Comparison of ENCODE assay signal across 20 cellular contexts in the genomic region with DNA sequence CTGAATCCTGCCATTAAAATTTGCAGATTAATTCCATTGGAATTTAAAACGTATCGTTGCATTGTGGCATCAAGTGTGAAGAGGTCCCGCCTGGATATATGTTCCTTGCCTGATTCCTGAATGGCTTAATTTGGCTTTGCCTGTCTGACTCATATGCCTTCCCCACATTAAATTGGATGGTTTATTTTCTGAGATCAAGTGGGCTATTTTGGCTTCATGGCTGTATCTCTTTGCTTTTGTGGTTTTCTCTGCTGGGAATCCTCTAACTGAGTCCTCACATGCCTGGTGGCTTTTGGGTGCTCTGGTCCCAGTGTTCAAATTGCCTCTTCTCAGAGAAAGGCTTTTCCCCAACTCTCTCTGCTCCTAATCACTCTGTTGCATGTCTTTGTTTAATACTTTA.
"Had no signal": no experiment of that assay in that cellular context is flagged by ENCODE, and none has a peak within 500 bp of the region (broad histone marks: within the 10 kb centered on the region; RNA-seq: fewer than 3 reads in every experiment).

No MANE protein-coding gene starts in this region.

- H3K4me3 Mint-ChIP-seq: activated CD8-positive, alpha-beta T cell treated with anti-CD3 and anti-CD28 coated beads for 36 hours; activated T-cell treated with anti-CD3 and anti-CD28 coated beads, Interleukin-2, amount 50 U/mL, for 72 hours; naive thymus-derived CD4-positive, alpha-beta T cell; stimulated activated naive B cell treated with anti-CD40 and anti-IgM and Interleukin-4, amounts not matched to agents 10 μg/mL and 1 μg/mL and 100 μg/mL, for 72 hours had no signal

- H3K36me3 Mint-ChIP-seq: naive thymus-derived CD4-positive, alpha-beta T cell; stimulated activated naive B cell treated with anti-CD40 and anti-IgM and Interleukin-4, amounts not matched to agents 10 μg/mL and 1 μg/mL and 100 μg/mL, for 72 hours had no signal

- H3K9me3 ChIP-seq: right lobe of liver, tibial nerve had no signal

- H3K27ac ChIP-seq: coronary artery, right lobe of liver, tibial nerve had no signal

- FAIRE-seq: endothelial cell of umbilical vein had no signal

- H3K4me1 ChIP-seq: right lobe of liver had no signal

- H3K4me3 ChIP-seq: coronary artery, lung, right lobe of liver, tibial nerve had no signal

- H3K27me3 ChIP-seq: right lobe of liver, tibial nerve had no signal

- H3K27me3 Mint-ChIP-seq: activated CD8-positive, alpha-beta T cell treated with anti-CD3 and anti-CD28 coated beads for 36 hours; stimulated activated naive B cell treated with anti-CD40 and anti-IgM and Interleukin-4, amounts not matched to agents 10 μg/mL and 1 μg/mL and 100 μg/mL, for 72 hours had no signal

- H3K9me3 Mint-ChIP-seq: activated CD8-positive, alpha-beta T cell treated with anti-CD3 and anti-CD28 coated beads for 36 hours; activated T-cell treated with anti-CD3 and anti-CD28 coated beads, Interleukin-2, amount 50 U/mL, for 72 hours; stimulated activated naive B cell treated with anti-CD40 and anti-IgM and Interleukin-4, amounts not matched to agents 10 μg/mL and 1 μg/mL and 100 μg/mL, for 72 hours had no signal

- H3K36me3 ChIP-seq: right lobe of liver, tibial nerve had no signal

- H3K27ac Mint-ChIP-seq: activated CD8-positive, alpha-beta T cell treated with anti-CD3 and anti-CD28 coated beads for 36 hours; activated T-cell treated with anti-CD3 and anti-CD28 coated beads, Interleukin-2, amount 50 U/mL, for 72 hours; stimulated activated naive B cell treated with anti-CD40 and anti-IgM and Interleukin-4, amounts not matched to agents 10 μg/mL and 1 μg/mL and 100 μg/mL, for 72 hours had no signal

- ATAC-seq: activated CD8-positive, alpha-beta T cell treated with anti-CD3 and anti-CD28 coated beads for 36 hours; activated T-cell treated with anti-CD3 and anti-CD28 coated beads, Interleukin-2, amount 50 U/mL, for 72 hours; left colon; naive thymus-derived CD4-positive, alpha-beta T cell; right lobe of liver; stimulated activated naive B cell treated with anti-CD40 and anti-IgM and Interleukin-4, amounts not matched to agents 10 μg/mL and 1 μg/mL and 100 μg/mL, for 72 hours had no signal

- DNase-seq: activated CD4-positive, alpha-beta T cell treated with anti-CD3 and anti-CD28 coated beads for 4 hours; activated CD8-positive, alpha-beta memory T cell treated with anti-CD3 and anti-CD28 coated beads, Interleukin-2, amount 50 U/mL, for 4 hours; activated CD8-positive, alpha-beta T cell treated with anti-CD3 and anti-CD28 coated beads for 36 hours; activated naive CD4-positive, alpha-beta T cell; activated T-cell treated with anti-CD3 and anti-CD28 coated beads, Interleukin-2, amount 50 U/mL, for 72 hours; aorta; caudate nucleus; effector CD4-positive, alpha-beta T cell; foreskin melanocyte; head of caudate nucleus; left colon; midbrain; naive thymus-derived CD4-positive, alpha-beta T cell; right lobe of liver; stimulated activated CD4-positive, alpha-beta T cell treated with anti-CD3 and anti-CD28 coated beads, Interleukin-2, amount 100 ng/mL, for 24 hours; stimulated activated naive B cell treated with anti-CD40 and anti-IgM and Interleukin-4, amounts not matched to agents 10 μg/mL and 1 μg/mL and 100 μg/mL, for 72 hours had no signal
